In the genomic region with DNA sequence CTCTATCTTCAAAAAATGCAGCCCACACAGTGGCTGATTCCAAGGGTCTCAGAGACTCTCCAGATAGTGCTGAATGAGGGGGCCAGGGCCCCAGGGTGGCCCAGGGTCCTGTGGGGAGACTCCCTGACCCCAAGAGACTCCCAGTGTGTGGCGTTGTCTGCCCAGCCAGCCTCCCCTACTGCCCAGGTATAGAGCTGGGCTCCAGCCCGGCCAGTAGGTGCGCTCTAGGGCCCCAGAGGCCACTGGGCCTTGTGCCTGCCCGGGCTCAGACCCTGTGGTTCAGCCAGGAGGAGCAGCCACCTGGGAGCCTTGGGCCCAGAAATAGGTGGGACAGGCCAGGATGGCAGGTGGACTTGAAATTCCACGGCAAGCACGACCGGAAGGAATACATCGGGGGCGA, we compare ENCODE assay signal across 17 cellular contexts. TPM values are rescaled to one million over a fixed set of nuclear protein-coding genes. Genes with fewer than 3 reads are reported as not detected.
DNase-seq lines count a peak whose midpoint lies in the region; ATAC-seq, FAIRE-seq and TF ChIP-seq lines count a peak whose summit lies in the region.
"Had no signal": no experiment of that assay in that cellular context is flagged by ENCODE, and none has a peak within 500 bp of the region (broad histone marks: within the 10 kb centered on the region; RNA-seq: fewer than 3 reads in every experiment).

No MANE protein-coding gene starts in this region.

- peak overlapping the region in 1 of 3 donors; percentile 72 for H3K9ac ChIP-seq in skeletal muscle tissue (ENCODE audit: low read depth in 1 of 3, low read length in 3 of 3)

- H3K4me1 Mint-ChIP-seq in activated CD4-positive, alpha-beta memory T cell treated with anti-CD3 and anti-CD28 coated beads for 36 hours (ENCODE audit: low read depth): peaks cover 20% of the 10 kb centered on the region

- 79 to 92% methylated on average over 9 of the region's 9 CpGs for WGBS in heart right ventricle, 2 donors

- no TSS peak for BruUV-seq in Panc1 (replicated peaks; lab: Mats Ljungman, UMichigan)

- no peak for ATAC-seq in Right ventricle myocardium inferior
- ATAC-seq in heart right ventricle: no peak
- 0 out of 2 replicates have a peak, but pooled peaks have one; percentile 43 for ATAC-seq in Panc1

- no peak overlapping the region for H3K4me3 Mint-ChIP-seq in activated CD4-positive, alpha-beta memory T cell treated with anti-CD3 and anti-CD28 coated beads for 36 hours

- no peaks in the 10 kb centered on the region for H3K9me3 Mint-ChIP-seq in activated CD4-positive, alpha-beta memory T cell treated with anti-CD3 and anti-CD28 coated beads for 36 hours

- in situ Hi-C loops in Panc1 (cut with HindIII; ENCODE audit: low pct_unique_long_range_greater_than_20kb, low sequenced_read_pairs): no loop called here

- H3K27ac Mint-ChIP-seq in activated CD4-positive, alpha-beta memory T cell treated with anti-CD3 and anti-CD28 coated beads for 36 hours: no peak overlapping the region

- no peaks in the 10 kb centered on the region for H3K36me3 Mint-ChIP-seq in activated CD4-positive, alpha-beta memory T cell treated with anti-CD3 and anti-CD28 coated beads for 36 hours

- DNase-seq in Right ventricle myocardium inferior (ENCODE audit: missing footprints) (peak; percentile 56), heart right ventricle (no peak), Panc1 (ENCODE audit: low read depth, low spot score) (no peak), iPS-NIHi11 (ENCODE audit: low spot score) (peak; percentile 76), H54 (ENCODE audit: insufficient read length, low spot score) (no peak)
- no peak for DNase-seq in activated CD4-positive, alpha-beta memory T cell treated with anti-CD3 and anti-CD28 coated beads for 36 hours
- no peak for DNase-seq in activated CD4-positive, alpha-beta T cell treated with anti-CD3 and anti-CD28 coated beads for 48 hours
- DNase-seq: KG1, NCI-H1092, NCI-H1436, NCI-H187 treated with DMSO at 0.1 percent for 48 hours, NCI-H2227 treated with DMSO at 0.1 percent for 48 hours, NCI-H510A, NCI-H748 treated with DMSO at 0.1 percent for 48 hours had no signal

- H3K4me1 ChIP-seq in heart right ventricle: peaks cover 0 to 13% (median 0%) of the 10 kb centered on the region in 9 donors
- peaks cover 10% of the 10 kb centered on the region for H3K4me1 ChIP-seq in Panc1 (ENCODE audit: control insufficient read depth, insufficient read depth, low read length)
- H3K4me1 ChIP-seq in skeletal muscle tissue (ENCODE audit: control insufficient read depth in 3 of 3, insufficient read depth in 3 of 3, low read length in 3 of 3): peaks cover 20 to 38% (median 31%) of the 10 kb centered on the region in 3 donors

- TF ChIP-seq POLR2A in H54 (IDR thresholded peaks at IDR 0.05; ENCODE audit: low read depth, low read length): no peak

- CTCF ChIA-PET in Panc1 (lab: Charles Lee): no interaction called here
- CTCF ChIA-PET in activated CD4-positive, alpha-beta memory T cell treated with anti-CD3 and anti-CD28 coated beads for 36 hours (lab: Charles Lee): no interaction called here

- H3K36me3 ChIP-seq in heart right ventricle: no peaks in the 10 kb centered on the region
- no peaks in the 10 kb centered on the region for H3K36me3 ChIP-seq in Panc1 (ENCODE audit: control insufficient read depth, insufficient read depth, low read length)
- H3K36me3 ChIP-seq in skeletal muscle tissue (ENCODE audit: control insufficient read depth in 3 of 3, insufficient read depth in 3 of 3, low read length in 3 of 3): no peaks in the 10 kb centered on the region

- TF ChIP-seq CTCF in heart right ventricle (IDR thresholded peaks at IDR 0.05): no peak
- TF ChIP-seq CTCF in Panc1 (IDR thresholded peaks at IDR 0.05): no peak; the same call in 1 of the 2 replicates

- POLR2A ChIA-PET in Panc1 (lab: Charles Lee): no interaction called here
- POLR2A ChIA-PET in activated CD4-positive, alpha-beta memory T cell treated with anti-CD3 and anti-CD28 coated beads for 36 hours (lab: Charles Lee): no interaction called here

- H3K9me3 ChIP-seq in heart right ventricle (no peaks in the 10 kb centered on the region), Panc1 (ENCODE audit: control insufficient read depth, insufficient read depth, low read depth, low read length) (no peaks in the 10 kb centered on the region), skeletal muscle tissue (ENCODE audit: control insufficient read depth in 3 of 3, low read length in 3 of 3) (no peaks in the 10 kb centered on the region)

- no peak for FAIRE-seq in H54 (lab: Jason Lieb, UNC)
- FAIRE-seq: GM12891, RCC 7860 had no signal

- no peaks in the 10 kb centered on the region for H3K27me3 Mint-ChIP-seq in activated CD4-positive, alpha-beta memory T cell treated with anti-CD3 and anti-CD28 coated beads for 36 hours

- H3K27ac ChIP-seq in heart right ventricle (no peak overlapping the region), Panc1 (ENCODE audit: low read length) (no peak overlapping the region), skeletal muscle tissue (ENCODE audit: low read depth, low read length) (peak overlapping the region; percentile 75)

- H3K4me3 ChIP-seq in heart right ventricle (no peak overlapping the region), Panc1 (ENCODE audit: low read depth in 2 of 2, low read length in 2 of 2) (no peak overlapping the region), skeletal muscle tissue (ENCODE audit: low read length in 3 of 3) (no peak overlapping the region)

- peaks cover 0 to 2% (median 0%) of the 10 kb centered on the region in 7 donors for H3K27me3 ChIP-seq in heart right ventricle
- H3K27me3 ChIP-seq in Panc1 (ENCODE audit: control insufficient read depth, insufficient read depth, low read length): no peaks in the 10 kb centered on the region
- H3K27me3 ChIP-seq in skeletal muscle tissue (ENCODE audit: control insufficient read depth in 3 of 3, insufficient read depth in 3 of 3, low read length in 3 of 3): no peaks in the 10 kb centered on the region

- intact Hi-C loops in Right ventricle myocardium inferior (cut with DNase I) (no loop called here), heart right ventricle (cut with DNase I) (loop anchor here in 2 of 10 donors (10.0 kb wide), 2 partner anchors 289 to 299 kb away; a partner anchor contains a TSS), Panc1 (cut with micrococcal nuclease; ENCODE audit: unreplicated experiment) (no loop called here)
- intact Hi-C loops in activated CD4-positive, alpha-beta memory T cell treated with anti-CD3 and anti-CD28 coated beads for 36 hours (cut with micrococcal nuclease): no loop called here

RNA-seq across cellular contexts. Expression of a gene that starts 30.3 kb away (rescaled TPM):
- total RNA-seq in Right ventricle myocardium inferior: 1.7 TPM
- 1 to 10 TPM in 2 of 10 donors, under 1 TPM in 8; 0.11 to 5.1 (median 0.60) TPM for total RNA-seq in heart right ventricle
- 1 to 10 TPM in 1 of 2 donors, under 1 TPM in 1; 0.30 to 1.2 TPM for polyA plus RNA-seq in heart right ventricle
- total RNA-seq in Panc1 (2021; ENCODE audit: unreplicated experiment): 53.2 TPM
- 45.6 TPM for polyA plus RNA-seq in Panc1 (2012; ENCODE audit: insufficient read length)
- total RNA-seq in skeletal muscle tissue: 0.52 TPM
- not detected for total RNA-seq in activated CD4-positive, alpha-beta memory T cell treated with anti-CD3 and anti-CD28 coated beads for 36 hours

Comparison
In these comparisons a context has a peak if more than half of its experiments do, and no peak if none do; other contexts are left out.
1. DNase-seq: peak in Right ventricle myocardium inferior (single experiment) and iPS-NIHi11 (single experiment); none in heart right ventricle (0 of 2), Panc1 (single experiment), activated CD4-positive, alpha-beta memory T cell treated with anti-CD3 and anti-CD28 coated beads for 36 hours (single experiment), H54 (single experiment) and activated CD4-positive, alpha-beta T cell treated with anti-CD3 and anti-CD28 coated beads for 48 hours (single experiment).